35 cellular contexts compared by ENCODE assay signal in genomic region chr14:24054646-24055045, GRCh38. TPM values are rescaled to one million over a fixed set of nuclear protein-coding genes. Genes with fewer than 3 reads are reported as not detected.
"Had no signal": no experiment of that assay in that cellular context is flagged by ENCODE, and none has a peak within 500 bp of the region (broad histone marks: within the 10 kb centered on the region; RNA-seq: fewer than 3 reads in every experiment).

No MANE protein-coding gene starts in this region.

- H3K4me3 ChIP-seq: adrenal gland, body of pancreas, breast epithelium, SJCRH30, SK-N-MC had no signal

- FAIRE-seq: astrocyte had no signal

- H3K9me3 ChIP-seq: adrenal gland, body of pancreas, breast epithelium, SJCRH30 had no signal

- H3K4me3 Mint-ChIP-seq: activated CD8-positive, alpha-beta T cell treated with anti-CD3 and anti-CD28 coated beads for 36 hours; activated naive CD4-positive, alpha-beta T cell treated with anti-CD3 and anti-CD28 coated beads, Interleukin-2, amount 10 ng/mL, durations not matched to agents 7 days and 5 days; activated naive CD8-positive, alpha-beta T cell treated with anti-CD3 and anti-CD28 coated beads for 36 hours; activated T-helper 1 cell treated with anti-CD3 and anti-CD28 coated beads, Interleukin-12 subunit alpha, Interleukin-12 subunit beta, Interleukin-2, Interleukin-4 antibody, amounts not matched to agents 30 ng/mL and 10 ng/mL and 1 ng/mL, durations not matched to agents 14 hours and 24 hours and 36 hours; T-cell; T-helper 17 cell had no signal

- H3K27ac Mint-ChIP-seq: activated CD8-positive, alpha-beta T cell treated with anti-CD3 and anti-CD28 coated beads for 36 hours; activated naive CD4-positive, alpha-beta T cell treated with anti-CD3 and anti-CD28 coated beads, Interleukin-2, amount 10 ng/mL, durations not matched to agents 7 days and 5 days; activated naive CD8-positive, alpha-beta T cell treated with anti-CD3 and anti-CD28 coated beads for 36 hours; activated T-helper 1 cell treated with anti-CD3 and anti-CD28 coated beads, Interleukin-12 subunit alpha, Interleukin-12 subunit beta, Interleukin-2, Interleukin-4 antibody, amounts not matched to agents 30 ng/mL and 10 ng/mL and 1 ng/mL, durations not matched to agents 14 hours and 24 hours and 36 hours; IgD-negative memory B cell; T-cell; T-helper 17 cell had no signal

- H3K4me1 ChIP-seq: breast epithelium, SJCRH30 had no signal

- H3K36me3 Mint-ChIP-seq: activated naive CD4-positive, alpha-beta T cell treated with anti-CD3 and anti-CD28 coated beads, Interleukin-2, amount 10 ng/mL, durations not matched to agents 7 days and 5 days; activated naive CD8-positive, alpha-beta T cell treated with anti-CD3 and anti-CD28 coated beads for 36 hours; T-cell had no signal

- H3K36me3 ChIP-seq: adrenal gland, breast epithelium, SJCRH30, WERI-Rb-1 had no signal

- H3K27ac ChIP-seq: adrenal gland, body of pancreas, breast epithelium, SJCRH30, SK-N-MC, WERI-Rb-1 had no signal

- DNase-seq: activated CD4-positive, alpha-beta T cell treated with anti-CD3 and anti-CD28 coated beads for 1 hour; activated CD4-positive, alpha-beta T cell treated with anti-CD3 and anti-CD28 coated beads for 48 hours; activated CD4-positive, alpha-beta T cell treated with anti-CD3 and anti-CD28 coated beads, Interleukin-2, amount 50 U/mL, for 4 hours; activated CD4-positive, CD25-positive, alpha-beta regulatory T cell; activated CD8-positive, alpha-beta T cell treated with anti-CD3 and anti-CD28 coated beads for 36 hours; activated gamma-delta T cell treated with Interleukin-2 at 50 U/mL for 16 hours; activated naive CD4-positive, alpha-beta T cell treated with anti-CD3 and anti-CD28 coated beads, Interleukin-2, amount 10 ng/mL, durations not matched to agents 7 days and 5 days; activated naive CD8-positive, alpha-beta T cell treated with anti-CD3 and anti-CD28 coated beads for 36 hours; activated T-cell treated with anti-CD3 and anti-CD28 coated beads, Interleukin-2, amount 50 U/mL, for 4 hours; adrenal gland; body of pancreas; Karpas-422; KBM-7; NCI-H1105; NCI-H1417 treated with DMSO at 0.1 percent for 48 hours; NCI-H187 treated with DMSO at 0.1 percent for 48 hours; NCI-H2081 treated with DMSO at 0.1 percent for 48 hours; NCI-H226; NCI-H446 treated with DMSO at 0.1 percent for 48 hours; NCI-H524; NCI-H69; SHP77; SJCRH30; T-cell; T-helper 17 cell; T1000; WERI-Rb-1 had no signal

- H3K9me3 Mint-ChIP-seq: activated CD8-positive, alpha-beta T cell treated with anti-CD3 and anti-CD28 coated beads for 36 hours; activated naive CD4-positive, alpha-beta T cell treated with anti-CD3 and anti-CD28 coated beads, Interleukin-2, amount 10 ng/mL, durations not matched to agents 7 days and 5 days; activated naive CD8-positive, alpha-beta T cell treated with anti-CD3 and anti-CD28 coated beads for 36 hours; activated T-cell treated with anti-CD3 and anti-CD28 coated beads, Interleukin-2, amount 50 U/mL, for 4 hours; activated T-helper 1 cell treated with anti-CD3 and anti-CD28 coated beads, Interleukin-12 subunit alpha, Interleukin-12 subunit beta, Interleukin-2, Interleukin-4 antibody, amounts not matched to agents 30 ng/mL and 10 ng/mL and 1 ng/mL, durations not matched to agents 14 hours and 24 hours and 36 hours; IgD-negative memory B cell; T-cell had no signal

RNA-seq across cellular contexts. Expression of gene CARMIL3, which starts 2.8 kb away (rescaled TPM):
- total RNA-seq: MCF 10A had no signal

RNA-seq across cellular contexts. Expression of gene CPNE6, which starts 16.7 kb away (rescaled TPM):
- total RNA-seq: activated CD8-positive, alpha-beta memory T cell treated with anti-CD3 and anti-CD28 coated beads for 36 hours; activated CD8-positive, alpha-beta T cell treated with anti-CD3 and anti-CD28 coated beads for 36 hours; activated naive CD8-positive, alpha-beta T cell treated with anti-CD3 and anti-CD28 coated beads for 36 hours; activated T-cell treated with anti-CD3 and anti-CD28 coated beads, Interleukin-2, amount 50 U/mL, for 4 hours; activated T-helper 1 cell treated with anti-CD3 and anti-CD28 coated beads, Interleukin-12 subunit alpha, Interleukin-12 subunit beta, Interleukin-2, Interleukin-4 antibody, amounts not matched to agents 30 ng/mL and 10 ng/mL and 1 ng/mL, durations not matched to agents 14 hours and 24 hours and 36 hours; astrocyte; body of pancreas; breast epithelium; MCF 10A; RPMI7951; SJCRH30; T-cell; T-helper 17 cell had no signal
- polyA plus RNA-seq: IgD-negative memory B cell had no signal
